In genomic region chr7:130303551-130303950, GRCh38 we compare ENCODE assay signal across 1 cellular context.
A peak's percentile ranks its signal among the peaks of the same experiment; 100 is the strongest.
TF ChIP-seq lines count a peak whose summit lies in the region.

No MANE protein-coding gene starts in this region.

TF ChIP-seq in GM12878, 131 proteins besides CTCF, POLR2A, EP300 and RAD21:
- TF ChIP-seq SPI1 (IDR thresholded peaks at IDR 0.05; ENCODE audit: borderline replicate concordance, insufficient read depth, low read depth, low read length) (no peak), RUNX3 (IDR thresholded peaks at IDR 0.05; ENCODE audit: low read length) (peak; percentile 40)
